ENCODE assay signal across 16 cellular contexts in genomic region chr1:106526650-106527049, GRCh38.
A peak's percentile ranks its signal among the peaks of the same experiment; 100 is the strongest.
DNase-seq lines count a peak whose midpoint lies in the region; ATAC-seq, FAIRE-seq and TF ChIP-seq lines count a peak whose summit lies in the region.
"Had no signal": no experiment of that assay in that cellular context is flagged by ENCODE, and none has a peak within 500 bp of the region (broad histone marks: within the 10 kb centered on the region; RNA-seq: fewer than 3 reads in every experiment).

No MANE protein-coding gene starts in this region.

- H3K4me1 ChIP-seq in H1 (replicated peaks in 1 of 4; ENCODE audit: control insufficient read depth in 3 of 4, insufficient read depth in 4 of 4, low read length in 3 of 4) (peaks cover 0 to 9% (median 2%) of the 10 kb centered on the region in 4 experiments; a peak in 2 of 7 replicates), neuronal stem cell (ENCODE audit: control insufficient read depth in 2 of 2, insufficient read depth in 1 of 2, low read depth in 1 of 2, low read length in 2 of 2) (peaks cover 0 to 24% of the 10 kb centered on the region in 2 donors)
- H3K4me1 ChIP-seq: gastroesophageal sphincter, psoas muscle had no signal

- no peak overlapping the region for H3K4me3 ChIP-seq in H1 (ENCODE audit: extremely low read depth in 1 of 4, insufficient read depth in 2 of 4, low read depth in 3 of 4, low read length in 4 of 4)
- no peak overlapping the region for H3K4me3 ChIP-seq in neuronal stem cell (ENCODE audit: low read length in 2 of 2)
- H3K4me3 ChIP-seq: gastroesophageal sphincter, mucosa of descending colon, psoas muscle had no signal

- H3K4me1 Mint-ChIP-seq in activated naive CD8-positive, alpha-beta T cell treated with anti-CD3 and anti-CD28 coated beads for 36 hours = no peaks in the 10 kb centered on the region
- no peaks in the 10 kb centered on the region for H3K4me1 Mint-ChIP-seq in T-helper 17 cell
- H3K4me1 Mint-ChIP-seq: activated naive CD8-positive, alpha-beta T cell treated with anti-CD3 and anti-CD28 coated beads, Interleukin-2, amount 50 U/mL, for 24 hours had no signal

- H3K23me2 ChIP-seq in H1 (ENCODE audit: low read depth, low read length) = no peaks in the 10 kb centered on the region

- DNase-seq in Caki2 (ENCODE audit: low read depth) (peak; percentile 12), NCI-H226 (peak; percentile 74), H1 (ENCODE audit: low read depth in 1 of 2, low spot score in 2 of 2) (no peak), neuronal stem cell (ENCODE audit: low spot score) (no peak), MV-4-11 (lab: John Stamatoyannopoulos, UW) (no peak), T-helper 17 cell (no peak)
- DNase-seq in activated naive CD8-positive, alpha-beta T cell treated with anti-CD3 and anti-CD28 coated beads for 36 hours = no peak
- DNase-seq: activated naive CD8-positive, alpha-beta T cell treated with anti-CD3 and anti-CD28 coated beads, Interleukin-2, amount 50 U/mL, for 24 hours; C1 segment of cervical spinal cord; dermis blood vessel endothelial cell; mucosa of descending colon; psoas muscle; stimulated activated CD4-positive, alpha-beta T cell treated with anti-CD3 and anti-CD28 coated beads, Interleukin-2, amount 100 ng/mL, for 48 hours; T-helper 1 cell had no signal

- no peak overlapping the region for H3K27ac Mint-ChIP-seq in activated naive CD8-positive, alpha-beta T cell treated with anti-CD3 and anti-CD28 coated beads for 36 hours
- H3K27ac Mint-ChIP-seq in T-helper 17 cell = no peak overlapping the region
- H3K27ac Mint-ChIP-seq: activated naive CD8-positive, alpha-beta T cell treated with anti-CD3 and anti-CD28 coated beads, Interleukin-2, amount 50 U/mL, for 24 hours had no signal

- ATAC-seq in esophagus mucosa = no peak
- ATAC-seq in T-helper 17 cell = no peak
- ATAC-seq: activated naive CD8-positive, alpha-beta T cell treated with anti-CD3 and anti-CD28 coated beads, Interleukin-2, amount 50 U/mL, for 24 hours; gastroesophageal sphincter; mucosa of descending colon; psoas muscle had no signal

- H2BK120ac ChIP-seq in H1 (replicated peaks; ENCODE audit: low read depth, low read length) = peak overlapping the region; percentile 47
- no peak overlapping the region for H2BK120ac ChIP-seq in neuronal stem cell (ENCODE audit: low read depth, low read length)

- H3K79me2 ChIP-seq in H1 (ENCODE audit: control insufficient read depth in 1 of 2, insufficient read depth in 2 of 2, low read length in 2 of 2) = no peaks in the 10 kb centered on the region

- H4K20me1 ChIP-seq in H1 (replicated peaks in 1 of 2; ENCODE audit: control insufficient read depth in 1 of 2, insufficient read depth in 2 of 2, low read length in 2 of 2) = no peaks in the 10 kb centered on the region

- TF ChIP-seq POLR2A in H1 (IDR thresholded peaks at IDR 0.05; ENCODE audit: control extremely low read depth in 1 of 2, low read depth in 2 of 2, low read length in 2 of 2) = no peak

- no peak overlapping the region for H3K4me2 ChIP-seq in H1 (ENCODE audit: insufficient read depth in 1 of 2, low read depth in 2 of 2, low read length in 2 of 2)
- H3K4me2 ChIP-seq in neuronal stem cell (ENCODE audit: insufficient read depth, low read length, poor library complexity, severe bottlenecking) = no peak overlapping the region

- no peak overlapping the region for H3K9ac ChIP-seq in H1 (replicated peaks in 1 of 4; ENCODE audit: extremely low read depth in 1 of 4, low read depth in 3 of 4, low read length in 3 of 4)
- no peak overlapping the region for H3K9ac ChIP-seq in neuronal stem cell (ENCODE audit: low read depth, low read length, poor library complexity)

- H3K56ac ChIP-seq in H1 (replicated peaks; ENCODE audit: insufficient read length, low read depth, low read length) = no peak overlapping the region

- TF ChIP-seq EP300 in H1 (IDR thresholded peaks at IDR 0.05; ENCODE audit: borderline replicate concordance in 1 of 2, low read depth in 2 of 2, low read length in 2 of 2) = no peak

- H3K27ac ChIP-seq in H1 (ENCODE audit: low read depth, low read length) (no peak overlapping the region), neuronal stem cell (replicated peaks; ENCODE audit: low read length) (no peak overlapping the region)
- H3K27ac ChIP-seq: gastroesophageal sphincter, psoas muscle had no signal

- H2BK5ac ChIP-seq in H1 (ENCODE audit: low read depth, low read length) = no peak overlapping the region
- H2BK5ac ChIP-seq in neuronal stem cell (ENCODE audit: low read length) = no peak overlapping the region

- FAIRE-seq in H1 (lab: Jason Lieb, UNC) = no peak

- no peak overlapping the region for H3K23ac ChIP-seq in H1 (ENCODE audit: insufficient read length)
- no peak overlapping the region for H3K23ac ChIP-seq in neuronal stem cell (ENCODE audit: low read depth, low read length, poor library complexity)

- H3K27me3 Mint-ChIP-seq in activated naive CD8-positive, alpha-beta T cell treated with anti-CD3 and anti-CD28 coated beads for 36 hours = no peaks in the 10 kb centered on the region
- no peaks in the 10 kb centered on the region for H3K27me3 Mint-ChIP-seq in T-helper 17 cell
- H3K27me3 Mint-ChIP-seq: activated naive CD8-positive, alpha-beta T cell treated with anti-CD3 and anti-CD28 coated beads, Interleukin-2, amount 50 U/mL, for 24 hours had no signal

- 0 out of 8 replicates have a peak, but pooled peaks cover 0 to 2% (median 0%) of the 10 kb centered on the region in 4 experiments for H3K36me3 ChIP-seq in H1 (ENCODE audit: control insufficient read depth in 2 of 4, insufficient read depth in 4 of 4, low read length in 3 of 4)
- no peaks in the 10 kb centered on the region for H3K36me3 ChIP-seq in neuronal stem cell (replicated peaks in 1 of 2; ENCODE audit: control insufficient read depth in 2 of 2, insufficient read depth in 2 of 2, low read length in 2 of 2)
- H3K36me3 ChIP-seq: gastroesophageal sphincter had no signal

- TF ChIP-seq CTCF in H1 (IDR thresholded peaks at IDR 0.05; ENCODE audit: control extremely low read depth in 1 of 3, insufficient read depth in 1 of 3, low read depth in 1 of 3, low read length in 3 of 3) = no peak

- H3K4ac ChIP-seq in H1 (replicated peaks; ENCODE audit: insufficient read length, low read depth, low read length) (no peak overlapping the region), neuronal stem cell (ENCODE audit: low read length) (no peak overlapping the region)

- no peak overlapping the region for H2BK12ac ChIP-seq in H1 (ENCODE audit: low read depth, low read length)
- H2BK12ac ChIP-seq in neuronal stem cell (ENCODE audit: low read length) = no peak overlapping the region

- in situ Hi-C loops in Caki2 (cut with HindIII; ENCODE audit: low pct_unique_long_range_greater_than_20kb, low sequenced_read_pairs) = no loop called here

- H3K18ac ChIP-seq in H1 (ENCODE audit: extremely low read depth, low read length) (no peak overlapping the region), neuronal stem cell (ENCODE audit: low read length) (no peak overlapping the region)

- H2AK5ac ChIP-seq in H1 (ENCODE audit: low read depth, low read length) = no peak overlapping the region
- H2AK5ac ChIP-seq in neuronal stem cell (ENCODE audit: low read depth, low read length) = no peak overlapping the region

- H3K9me3 ChIP-seq in H1 (ENCODE audit: insufficient read depth in 2 of 2, low read depth in 1 of 2, low read length in 1 of 2) (peaks cover 2 to 3% of the 10 kb centered on the region in 2 experiments; a peak in 3 of 4 replicates), neuronal stem cell (replicated peaks in 1 of 2; ENCODE audit: control insufficient read depth in 2 of 2, insufficient read depth in 1 of 2, low read depth in 1 of 2, low read length in 2 of 2) (peaks cover under 1 to 4% of the 10 kb centered on the region in 2 donors), T-helper 17 cell (ENCODE audit: control insufficient read depth, low read length, poor library complexity, severe bottlenecking) (no peaks in the 10 kb centered on the region)
- H3K9me3 ChIP-seq: mucosa of descending colon had no signal

- TF ChIP-seq RAD21 in H1 (IDR thresholded peaks at IDR 0.05 in 1 of 2, conservative IDR thresholded peaks at IDR 0.05 in 1 of 2; ENCODE audit: low read depth in 2 of 2, low read length in 2 of 2) = no peak

- H3K9me3 Mint-ChIP-seq in activated naive CD8-positive, alpha-beta T cell treated with anti-CD3 and anti-CD28 coated beads for 36 hours = peaks cover 5% of the 10 kb centered on the region

- H2BK20ac ChIP-seq in H1 (ENCODE audit: low read length) = no peak overlapping the region

- H2BK15ac ChIP-seq in H1 (ENCODE audit: low read length) (no peak overlapping the region), neuronal stem cell (ENCODE audit: low read length) (no peak overlapping the region)

- CTCF ChIA-PET in H1 (lab: Charles Lee; ENCODE audit: partially characterized antibody) = interaction anchor here (0.8 kb wide), 1 partner anchor 10 kb away, joined by 3 read pairs; no protein-coding TSS in a partner anchor

- POLR2A ChIA-PET in H1 (lab: Charles Lee; ENCODE audit: partially characterized antibody) = no interaction called here

- no peaks in the 10 kb centered on the region for H3K36me3 Mint-ChIP-seq in activated naive CD8-positive, alpha-beta T cell treated with anti-CD3 and anti-CD28 coated beads for 36 hours
- no peaks in the 10 kb centered on the region for H3K36me3 Mint-ChIP-seq in T-helper 17 cell (ENCODE audit: low read depth)

- no peak overlapping the region for H4K8ac ChIP-seq in H1 (ENCODE audit: extremely low read depth, insufficient read depth, low read length)
- H4K8ac ChIP-seq in neuronal stem cell (ENCODE audit: low read depth, low read length) = no peak overlapping the region

- WGBS in H1 (ENCODE audit: extremely low coverage in 1 of 2, insufficient coverage in 1 of 2, insufficient read length in 1 of 2, insufficient replicate concordance in 2 of 2, low coverage in 1 of 2, low lambda C conversion rate in 2 of 2, missing lambda C conversion rate in 1 of 2), 2 experiments = 96% methylated on average over 2 of the region's 2 CpGs; no CpG with 5 or more reads in 1 of the 2 experiments
- no CpG with 5 or more reads among the region's 2 CpGs for WGBS in neuronal stem cell (ENCODE audit: extremely low coverage in 2 of 2, insufficient read length in 2 of 2, insufficient replicate concordance in 1 of 2), 2 donors

- no peaks in the 10 kb centered on the region for H3K79me1 ChIP-seq in H1 (ENCODE audit: low read depth, low read length)
- H3K79me1 ChIP-seq in neuronal stem cell (ENCODE audit: low read depth, low read length) = no peaks in the 10 kb centered on the region

- H3K27me3 ChIP-seq in H1 (replicated peaks in 1 of 4; ENCODE audit: control insufficient read depth in 3 of 4, extremely low read depth in 1 of 4, insufficient read depth in 3 of 4, low read length in 3 of 4) (no peaks in the 10 kb centered on the region), neuronal stem cell (ENCODE audit: control insufficient read depth in 3 of 3, insufficient read depth in 3 of 3, low read depth in 1 of 3, low read length in 3 of 3) (no peaks in the 10 kb centered on the region)
- H3K27me3 ChIP-seq: gastroesophageal sphincter had no signal

- H3K4me3 Mint-ChIP-seq in activated naive CD8-positive, alpha-beta T cell treated with anti-CD3 and anti-CD28 coated beads for 36 hours = no peak overlapping the region
- H3K4me3 Mint-ChIP-seq in T-helper 17 cell = no peak overlapping the region
- H3K4me3 Mint-ChIP-seq: activated naive CD8-positive, alpha-beta T cell treated with anti-CD3 and anti-CD28 coated beads, Interleukin-2, amount 50 U/mL, for 24 hours had no signal

- no peak overlapping the region for H4K5ac ChIP-seq in H1 (ENCODE audit: insufficient read length, low read depth, low read length)

- H3K14ac ChIP-seq in H1 (ENCODE audit: insufficient read length) (no peak overlapping the region), neuronal stem cell (ENCODE audit: low read length) (no peak overlapping the region)

- no peak overlapping the region for H4K91ac ChIP-seq in H1 (replicated peaks; ENCODE audit: insufficient read length, low read length)
- H4K91ac ChIP-seq in neuronal stem cell (ENCODE audit: low read depth, low read length, poor library complexity) = no peak overlapping the region

- H2AFZ ChIP-seq in H1 (ENCODE audit: low read length) (peak overlapping the region; percentile 28; the same call in 1 of the 2 replicates), neuronal stem cell (ENCODE audit: low read length) (peak overlapping the region; percentile 28)

Comparison
In these comparisons a context has a peak if more than half of its experiments do, and no peak if none do; other contexts are left out.
1. DNase-seq: peak in Caki2 (single experiment) and NCI-H226 (single experiment); none in H1 (0 of 2), neuronal stem cell (single experiment), MV-4-11 (single experiment), activated naive CD8-positive, alpha-beta T cell treated with anti-CD3 and anti-CD28 coated beads for 36 hours (single experiment) and T-helper 17 cell (0 of 3).